ENCODE assay signal across 9 cellular contexts in the genomic region with DNA sequence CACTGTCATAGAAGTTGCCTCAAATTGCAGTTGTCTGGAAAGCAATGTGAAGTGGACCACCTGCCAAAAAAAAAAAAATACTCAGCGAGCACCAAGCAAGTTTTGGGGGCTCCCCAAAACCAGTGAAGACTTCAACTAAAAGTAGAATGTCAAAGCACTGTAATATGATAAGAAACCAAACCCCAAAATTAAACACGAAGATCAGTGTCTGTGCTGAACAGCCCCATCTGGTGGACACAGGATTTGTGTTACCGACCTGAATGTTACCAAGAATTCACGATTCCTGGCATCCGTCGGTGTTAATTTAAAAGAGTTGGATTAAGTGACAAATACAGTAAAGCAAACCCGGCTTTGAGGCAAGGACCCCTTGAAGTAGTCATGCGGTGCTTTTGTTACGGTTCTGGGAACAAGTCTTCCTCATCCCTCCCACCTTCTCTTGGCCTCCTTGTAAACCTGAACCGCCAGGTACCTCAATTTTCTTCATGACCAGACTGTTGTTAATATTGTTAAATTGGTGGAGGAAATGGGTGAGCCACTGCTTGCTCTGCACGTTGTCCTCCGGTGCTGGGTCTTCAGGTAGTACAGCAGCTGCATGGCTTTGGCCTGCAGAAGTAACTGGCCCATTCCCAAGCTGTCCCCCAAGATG. TPM values are rescaled to one million over a fixed set of nuclear protein-coding genes. Genes with fewer than 3 reads are reported as not detected.
DNase-seq lines count a peak whose midpoint lies in the region; ATAC-seq, FAIRE-seq and TF ChIP-seq lines count a peak whose summit lies in the region.
"Had no signal": no experiment of that assay in that cellular context is flagged by ENCODE, and none has a peak within 500 bp of the region (broad histone marks: within the 10 kb centered on the region; RNA-seq: fewer than 3 reads in every experiment).

No MANE protein-coding gene starts in this region.

- peak; percentile 53; the same call in 1 of the 2 replicates for ATAC-seq in PC-3
- peak; percentile 62 for ATAC-seq in activated T-helper 17 cell treated with anti-CD3 and anti-CD28 coated beads, Interleukin-2, amount 50 U/mL, for 72 hours (replicated peaks)
- peak; percentile 56 for ATAC-seq in foreskin keratinocyte
- ATAC-seq in aorta (ENCODE audit: low FRiP score) = peak; percentile 24
- no peak for ATAC-seq in GM18873 (IDR thresholded peaks at IDR 0.05; ENCODE audit: low FRiP score, unreplicated experiment)

- intact Hi-C loops in PC-3 (cut with micrococcal nuclease) = no loop called here
- intact Hi-C loops in aorta (cut with DNase I) = no loop called here

- no peaks in the 10 kb centered on the region for H3K79me2 ChIP-seq in PC-3 (ENCODE audit: low read length)
- H3K79me2 ChIP-seq in parathyroid adenoma = no peaks in the 10 kb centered on the region

- peaks cover 6% of the 10 kb centered on the region for H3K27me3 Mint-ChIP-seq in activated T-helper 17 cell treated with anti-CD3 and anti-CD28 coated beads, Interleukin-2, amount 50 U/mL, for 72 hours

- H3K4me3 ChIP-seq in PC-3 (ENCODE audit: low read length) = no peak overlapping the region
- no peak overlapping the region for H3K4me3 ChIP-seq in parathyroid adenoma (ENCODE audit: low read depth, low read length)
- no peak overlapping the region for H3K4me3 ChIP-seq in aorta (ENCODE audit: low read length in 2 of 2)

- no peaks in the 10 kb centered on the region for H3K4me1 Mint-ChIP-seq in activated T-helper 17 cell treated with anti-CD3 and anti-CD28 coated beads, Interleukin-2, amount 50 U/mL, for 72 hours

- peak; percentile 74 for DNase-seq in AG08396 (ENCODE audit: low spot score)
- DNase-seq in GM19239 (ENCODE audit: insufficient read length, low spot score) = peak; percentile 28
- DNase-seq in PC-3 = peak; percentile 73
- peak in 1 of 2 donors; percentile 52 for DNase-seq in foreskin keratinocyte
- DNase-seq in aorta = peak in 1 of 2 donors; percentile 52

- H3K9ac ChIP-seq in PC-3 (ENCODE audit: low read length) (no peak overlapping the region), parathyroid adenoma (no peak overlapping the region)

- no peaks in the 10 kb centered on the region for H3K9me2 ChIP-seq in PC-3 (replicated peaks; ENCODE audit: low read length)

- H3K36me3 Mint-ChIP-seq in activated T-helper 17 cell treated with anti-CD3 and anti-CD28 coated beads, Interleukin-2, amount 50 U/mL, for 72 hours (ENCODE audit: low read depth) = no peaks in the 10 kb centered on the region

- no TSS peak for BruUV-seq in PC-3 (replicated peaks; lab: Mats Ljungman, UMichigan)

- no peak overlapping the region for H3K27ac Mint-ChIP-seq in activated T-helper 17 cell treated with anti-CD3 and anti-CD28 coated beads, Interleukin-2, amount 50 U/mL, for 72 hours
- H3K27ac Mint-ChIP-seq: stimulated activated naive CD8-positive, alpha-beta T cell treated with anti-CD3 and anti-CD28 coated beads, Interleukin-15, Interleukin-2, amounts not matched to agents 100 ng/mL and 50 ng/mL, for 24 hours had no signal

- peak overlapping the region; percentile 69 for H3K4me3 Mint-ChIP-seq in activated T-helper 17 cell treated with anti-CD3 and anti-CD28 coated beads, Interleukin-2, amount 50 U/mL, for 72 hours
- H3K4me3 Mint-ChIP-seq: stimulated activated naive CD8-positive, alpha-beta T cell treated with anti-CD3 and anti-CD28 coated beads, Interleukin-15, Interleukin-2, amounts not matched to agents 100 ng/mL and 50 ng/mL, for 24 hours had no signal

- 20 to 21% methylated on average over 12 of the region's 12 CpGs for WGBS in aorta, 2 donors

- FAIRE-seq in GM19239 (lab: Jason Lieb, UNC) = peak; percentile 82

- no peaks in the 10 kb centered on the region for H3K27me3 ChIP-seq in PC-3 (ENCODE audit: low read length)
- H3K27me3 ChIP-seq in foreskin keratinocyte = peaks cover 30% of the 10 kb centered on the region
- H3K27me3 ChIP-seq in parathyroid adenoma (ENCODE audit: control insufficient read depth, insufficient read depth, low read length) = no peaks in the 10 kb centered on the region
- no peaks in the 10 kb centered on the region for H3K27me3 ChIP-seq in aorta (ENCODE audit: control insufficient read depth in 1 of 2, insufficient read depth in 2 of 2, low read length in 1 of 2)

- H2AFZ ChIP-seq in PC-3 (ENCODE audit: low read length) (peak overlapping the region; percentile 72), parathyroid adenoma (peak overlapping the region; percentile 34)

- no peaks in the 10 kb centered on the region for H3F3A ChIP-seq in PC-3 (ENCODE audit: low read length, unreplicated experiment)

- H3K27ac ChIP-seq in PC-3 (ENCODE audit: low read length) (no peak overlapping the region), foreskin keratinocyte (no peak overlapping the region), parathyroid adenoma (no peak overlapping the region), aorta (ENCODE audit: low read depth in 1 of 2, low read length in 2 of 2) (no peak overlapping the region)

- POLR2A ChIA-PET in PC-3 (lab: Charles Lee; ENCODE audit: unreplicated experiment) = no interaction called here

- H3K4me1 ChIP-seq in PC-3 (ENCODE audit: insufficient read depth, low read length) = peaks cover 16% of the 10 kb centered on the region
- H3K4me1 ChIP-seq in foreskin keratinocyte = no peaks in the 10 kb centered on the region
- H3K4me1 ChIP-seq in parathyroid adenoma = no peaks in the 10 kb centered on the region
- H3K4me1 ChIP-seq in aorta (ENCODE audit: control insufficient read depth in 1 of 2, insufficient read depth in 2 of 2, low read length in 2 of 2) = no peaks in the 10 kb centered on the region

- no peaks in the 10 kb centered on the region for H3K9me3 Mint-ChIP-seq in activated T-helper 17 cell treated with anti-CD3 and anti-CD28 coated beads, Interleukin-2, amount 50 U/mL, for 72 hours
- H3K9me3 Mint-ChIP-seq: stimulated activated naive CD8-positive, alpha-beta T cell treated with anti-CD3 and anti-CD28 coated beads, Interleukin-15, Interleukin-2, amounts not matched to agents 100 ng/mL and 50 ng/mL, for 24 hours had no signal

- H4K20me1 ChIP-seq in PC-3 (ENCODE audit: low read length) = no peaks in the 10 kb centered on the region

- peak overlapping the region; percentile 49 for H3K4me2 ChIP-seq in PC-3 (ENCODE audit: low read length)
- H3K4me2 ChIP-seq in parathyroid adenoma (ENCODE audit: low read length) = no peak overlapping the region

- H3K9me3 ChIP-seq in PC-3 (ENCODE audit: low read length) (no peaks in the 10 kb centered on the region), parathyroid adenoma (ENCODE audit: control insufficient read depth, low read length) (no peaks in the 10 kb centered on the region), aorta (ENCODE audit: control insufficient read depth, low read length) (no peaks in the 10 kb centered on the region)

- peak; percentile 88 for TF ChIP-seq CTCF in PC-3 (conservative IDR thresholded peaks at IDR 0.05; ENCODE audit: low read depth, low read length)
- TF ChIP-seq CTCF in foreskin keratinocyte (conservative IDR thresholded peaks at IDR 0.05) = peak; percentile 79
- TF ChIP-seq CTCF in parathyroid adenoma (IDR thresholded peaks at IDR 0.05) = peak; percentile 78

- CTCF ChIA-PET in PC-3 (lab: Charles Lee) = no interaction called here

- H3K36me3 ChIP-seq in PC-3 (ENCODE audit: low read depth, low read length) (no peaks in the 10 kb centered on the region), parathyroid adenoma (ENCODE audit: control insufficient read depth, insufficient read depth, low read length) (no peaks in the 10 kb centered on the region), aorta (ENCODE audit: control insufficient read depth in 1 of 2, insufficient read depth in 2 of 2, low read length in 1 of 2) (no peaks in the 10 kb centered on the region)

RNA-seq across cellular contexts. Expression of a gene that starts 31.3 kb away (rescaled TPM):
- total RNA-seq in PC-3 (2014; rRNA removed) = 108 and 109 TPM in 2 replicates
- total RNA-seq in activated T-helper 17 cell treated with anti-CD3 and anti-CD28 coated beads, Interleukin-2, amount 50 U/mL, for 72 hours = 100 to 1,000 TPM in 1 of 2 donors, 10 to 100 TPM in 1; 39.5 to 112 TPM
- total RNA-seq in foreskin keratinocyte = 124 and 135 TPM in 2 replicates
- 92.7 and 111 TPM in 2 replicates for polyA plus RNA-seq in foreskin keratinocyte
- total RNA-seq in aorta = 10 to 100 TPM; 76.5 to 91.6 TPM
- polyA plus RNA-seq in aorta = 100 to 1,000 TPM; 106 to 133 TPM

RNA-seq across cellular contexts. Expression of a gene that starts 33.7 kb away (rescaled TPM):
- total RNA-seq in PC-3 (2014; rRNA removed) = 13.6 and 15.3 TPM in 2 replicates
- 10 to 100 TPM in 1 of 2 donors, 1 to 10 TPM in 1; 3.2 to 10.4 TPM for total RNA-seq in activated T-helper 17 cell treated with anti-CD3 and anti-CD28 coated beads, Interleukin-2, amount 50 U/mL, for 72 hours
- 4.8 and 5.6 TPM in 2 replicates for total RNA-seq in foreskin keratinocyte
- 1.1 and 1.6 TPM in 2 replicates for polyA plus RNA-seq in foreskin keratinocyte
- 10 to 100 TPM in 1 of 2 donors, 1 to 10 TPM in 1; 7.2 to 16.4 TPM for total RNA-seq in aorta
- 1 to 10 TPM in 1 of 2 donors, under 1 TPM in 1; 0.97 to 2.1 TPM for polyA plus RNA-seq in aorta

RNA-seq across cellular contexts. Expression of a gene that starts 57.3 kb away (rescaled TPM):
- total RNA-seq in PC-3 (2014; rRNA removed) (61.1 and 62.0 TPM in 2 replicates), foreskin keratinocyte (102 and 105 TPM in 2 replicates), aorta (10 to 100 TPM; 45.8 to 60.7 TPM)
- 10 to 100 TPM; 54.4 to 78.7 TPM for total RNA-seq in activated T-helper 17 cell treated with anti-CD3 and anti-CD28 coated beads, Interleukin-2, amount 50 U/mL, for 72 hours
- polyA plus RNA-seq in foreskin keratinocyte (122 TPM in 2 replicates), aorta (100 to 1,000 TPM in 1 of 2 donors, 10 to 100 TPM in 1; 76.4 to 245 TPM)

RNA-seq across cellular contexts. Expression of a gene that starts 59.9 kb away (rescaled TPM):
- total RNA-seq in PC-3 (2014; rRNA removed) = 29.3 and 30.9 TPM in 2 replicates
- 10 to 100 TPM; 28.6 to 32.7 TPM for total RNA-seq in activated T-helper 17 cell treated with anti-CD3 and anti-CD28 coated beads, Interleukin-2, amount 50 U/mL, for 72 hours
- total RNA-seq in foreskin keratinocyte = 13.2 and 15.3 TPM in 2 replicates
- 3.0 and 3.9 TPM in 2 replicates for polyA plus RNA-seq in foreskin keratinocyte
- total RNA-seq in aorta = 10 to 100 TPM; 58.6 to 63.9 TPM
- 10 to 100 TPM in 1 of 2 donors, 1 to 10 TPM in 1; 6.1 to 23.8 TPM for polyA plus RNA-seq in aorta
